ENCODE assay signal across 19 cellular contexts in the genomic region with DNA sequence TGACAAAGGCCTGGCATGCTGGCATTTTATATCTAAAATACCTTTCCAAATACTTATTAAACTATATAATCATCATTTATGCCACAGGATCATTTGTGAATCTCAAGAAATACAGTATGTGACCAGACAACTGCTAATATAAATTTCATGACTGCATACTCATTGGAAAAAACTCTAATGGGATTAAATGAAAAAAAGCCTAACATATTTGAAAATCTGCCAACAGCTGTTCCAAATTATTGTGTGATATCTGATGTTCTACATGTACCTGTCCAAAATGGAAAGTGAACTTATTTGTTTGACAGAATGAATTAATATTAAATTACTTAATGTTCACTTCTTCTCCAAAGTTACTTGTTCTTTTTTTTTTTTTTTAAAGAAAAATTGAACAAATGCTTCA.
A peak's percentile ranks its signal among the peaks of the same experiment; 100 is the strongest.
DNase-seq lines count a peak whose midpoint lies in the region; ATAC-seq and TF ChIP-seq lines count a peak whose summit lies in the region.
"Had no signal": no experiment of that assay in that cellular context is flagged by ENCODE, and none has a peak within 500 bp of the region (broad histone marks: within the 10 kb centered on the region; RNA-seq: fewer than 3 reads in every experiment).

No MANE protein-coding gene starts in this region.

- H3K27ac ChIP-seq in PC-3 (ENCODE audit: low read length) (no peak overlapping the region), testis (no peak overlapping the region), upper lobe of right lung (no peak overlapping the region)
- H3K27ac ChIP-seq: BLaER1 treated with 17β-estradiol and CSF1 and Interleukin-3, amounts not matched to agents 10 nM and 100 nM; colonic mucosa had no signal

- H3K4me1 ChIP-seq in PC-3 (ENCODE audit: insufficient read depth, low read length): peaks cover 39% of the 10 kb centered on the region
- H3K4me1 ChIP-seq in testis: no peaks in the 10 kb centered on the region
- H3K4me1 ChIP-seq in upper lobe of right lung: no peaks in the 10 kb centered on the region

- peaks cover 5% of the 10 kb centered on the region for H3K4me1 Mint-ChIP-seq in CD14-positive monocyte

- no peaks in the 10 kb centered on the region for H3F3A ChIP-seq in PC-3 (ENCODE audit: low read length, unreplicated experiment)

- no peak overlapping the region for H3K4me3 ChIP-seq in PC-3 (ENCODE audit: low read length)
- H3K4me3 ChIP-seq in cardiac fibroblast (replicated peaks in 1 of 2; ENCODE audit: low read depth in 2 of 2, low read length in 2 of 2): no peak overlapping the region
- H3K4me3 ChIP-seq in testis: no peak overlapping the region
- H3K4me3 ChIP-seq in upper lobe of right lung: no peak overlapping the region
- H3K4me3 ChIP-seq: BLaER1 treated with 17β-estradiol and CSF1 and Interleukin-3, amounts not matched to agents 10 nM and 100 nM; colonic mucosa had no signal

- no peaks in the 10 kb centered on the region for H3K9me3 ChIP-seq in PC-3 (ENCODE audit: low read length)
- no peaks in the 10 kb centered on the region for H3K9me3 ChIP-seq in testis
- H3K9me3 ChIP-seq in upper lobe of right lung: no peaks in the 10 kb centered on the region
- H3K9me3 ChIP-seq: colonic mucosa had no signal

- DNase-seq in EH (ENCODE audit: low read depth) (peak; percentile 75), PC-3 (peak; percentile 10), cardiac fibroblast (ENCODE audit: low read depth in 2 of 2) (peak; percentile 34 to 72), myocyte (ENCODE audit: low read depth) (peak; percentile 63), testis (no peak), CD14-positive monocyte (ENCODE audit: low spot score) (no peak), upper lobe of right lung (no peak)
- DNase-seq: activated CD4-positive, alpha-beta T cell treated with anti-CD3 and anti-CD28 coated beads, Interleukin-2, amount 50 U/mL, for 48 hours; activated naive CD8-positive, alpha-beta T cell treated with anti-CD3 and anti-CD28 coated beads, Interleukin-2, amount 10 ng/mL, durations not matched to agents 7 days and 5 days; activated T-cell treated with anti-CD3 and anti-CD28 coated beads, Interleukin-2, amount 50 U/mL, for 24 hours; colonic mucosa; H9; head of caudate nucleus; MV-4-11; NCI-H526 treated with DMSO at 0.1 percent for 48 hours; right cardiac atrium; stimulated activated CD4-positive, alpha-beta T cell treated with anti-CD3 and anti-CD28 coated beads, Interleukin-2, amount 100 ng/mL, for 24 hours had no signal

- H3K36me3 Mint-ChIP-seq in CD14-positive monocyte: peaks cover 17 to 25% of the 10 kb centered on the region in 2 donors

- H4K20me1 ChIP-seq in PC-3 (ENCODE audit: low read length): no peaks in the 10 kb centered on the region

- H3K27ac Mint-ChIP-seq in CD14-positive monocyte: no peak overlapping the region
- H3K27ac Mint-ChIP-seq: activated naive CD8-positive, alpha-beta T cell treated with anti-CD3 and anti-CD28 coated beads, Interleukin-2, amount 10 ng/mL, durations not matched to agents 7 days and 5 days; activated T-cell treated with anti-CD3 and anti-CD28 coated beads, Interleukin-2, amount 50 U/mL, for 24 hours had no signal

- TF ChIP-seq POLR2A in testis (IDR thresholded peaks at IDR 0.05): no peak

- no peak overlapping the region for H3K4me3 Mint-ChIP-seq in CD14-positive monocyte
- H3K4me3 Mint-ChIP-seq: activated naive CD8-positive, alpha-beta T cell treated with anti-CD3 and anti-CD28 coated beads, Interleukin-2, amount 10 ng/mL, durations not matched to agents 7 days and 5 days; activated T-cell treated with anti-CD3 and anti-CD28 coated beads, Interleukin-2, amount 50 U/mL, for 24 hours; H9 had no signal

- peak overlapping the region; percentile 15 for H3K4me2 ChIP-seq in PC-3 (ENCODE audit: low read length)
- H3K4me2 ChIP-seq: BLaER1 treated with 17β-estradiol and CSF1 and Interleukin-3, amounts not matched to agents 10 nM and 100 nM had no signal

- H2AFZ ChIP-seq in PC-3 (ENCODE audit: low read length): no peak overlapping the region

- no peaks in the 10 kb centered on the region for H3K79me2 ChIP-seq in PC-3 (ENCODE audit: low read length)

- H3K9ac ChIP-seq in PC-3 (ENCODE audit: low read length): no peak overlapping the region
- H3K9ac ChIP-seq: BLaER1 treated with 17β-estradiol and CSF1 and Interleukin-3, amounts not matched to agents 10 nM and 100 nM had no signal

- no peaks in the 10 kb centered on the region for H3K9me2 ChIP-seq in PC-3 (replicated peaks; ENCODE audit: low read length)

- CTCF ChIA-PET in PC-3 (lab: Charles Lee): no interaction called here

- intact Hi-C loops in PC-3 (cut with micrococcal nuclease) (loop anchor here (5.0 to 10.0 kb wide), 3 partner anchors 36 to 74 kb away; no protein-coding TSS in a partner anchor), testis (cut with DNase I; ENCODE audit: low total_unique reads) (no loop called here), CD14-positive monocyte (cut with micrococcal nuclease) (no loop called here), upper lobe of right lung (cut with DNase I) (no loop called here)

- POLR2A ChIA-PET in PC-3 (lab: Charles Lee; ENCODE audit: unreplicated experiment): no interaction called here

- no peaks in the 10 kb centered on the region for H3K9me3 Mint-ChIP-seq in CD14-positive monocyte
- H3K9me3 Mint-ChIP-seq: H9 had no signal

- H3K36me3 ChIP-seq in PC-3 (ENCODE audit: low read depth, low read length): no peaks in the 10 kb centered on the region
- H3K36me3 ChIP-seq in testis (ENCODE audit: low read depth, missing control alignments): no peaks in the 10 kb centered on the region
- H3K36me3 ChIP-seq in upper lobe of right lung: peaks cover 10% of the 10 kb centered on the region
- H3K36me3 ChIP-seq: colonic mucosa had no signal

- H3K27me3 Mint-ChIP-seq in CD14-positive monocyte (ENCODE audit: low read depth in 3 of 3): peaks cover 0 to 4% (median 2%) of the 10 kb centered on the region in 3 donors
- H3K27me3 Mint-ChIP-seq: activated naive CD8-positive, alpha-beta T cell treated with anti-CD3 and anti-CD28 coated beads, Interleukin-2, amount 10 ng/mL, durations not matched to agents 7 days and 5 days; activated T-cell treated with anti-CD3 and anti-CD28 coated beads, Interleukin-2, amount 50 U/mL, for 24 hours had no signal

- no TSS peak for BruUV-seq in PC-3 (replicated peaks; lab: Mats Ljungman, UMichigan)

- H3K27me3 ChIP-seq in PC-3 (ENCODE audit: low read length) (no peaks in the 10 kb centered on the region), testis (no peaks in the 10 kb centered on the region), upper lobe of right lung (no peaks in the 10 kb centered on the region)
- H3K27me3 ChIP-seq: BLaER1 treated with 17β-estradiol and CSF1 and Interleukin-3, amounts not matched to agents 10 nM and 100 nM; colonic mucosa had no signal

- ATAC-seq in PC-3: no peak
- no peak for ATAC-seq in GM19023 (IDR thresholded peaks at IDR 0.05; ENCODE audit: unreplicated experiment)
- no peak for ATAC-seq in upper lobe of right lung
- ATAC-seq: right cardiac atrium had no signal

- TF ChIP-seq CTCF in PC-3 (conservative IDR thresholded peaks at IDR 0.05; ENCODE audit: low read depth, low read length) (no peak), cardiac fibroblast (IDR thresholded peaks at IDR 0.05; ENCODE audit: low read depth, low read length) (no peak), testis (IDR thresholded peaks at IDR 0.05) (no peak), CD14-positive monocyte (IDR thresholded peaks at IDR 0.05) (no peak), upper lobe of right lung (IDR thresholded peaks at IDR 0.05) (no peak)

Comparison
In these comparisons a context has a peak if more than half of its experiments do, and no peak if none do; other contexts are left out.
1. DNase-seq: peak in EH (single experiment), PC-3 (single experiment), cardiac fibroblast (2 of 2) and myocyte (single experiment); none in testis (single experiment), CD14-positive monocyte (single experiment) and upper lobe of right lung (single experiment).